24 cellular contexts compared by ENCODE assay signal in the genomic region with DNA sequence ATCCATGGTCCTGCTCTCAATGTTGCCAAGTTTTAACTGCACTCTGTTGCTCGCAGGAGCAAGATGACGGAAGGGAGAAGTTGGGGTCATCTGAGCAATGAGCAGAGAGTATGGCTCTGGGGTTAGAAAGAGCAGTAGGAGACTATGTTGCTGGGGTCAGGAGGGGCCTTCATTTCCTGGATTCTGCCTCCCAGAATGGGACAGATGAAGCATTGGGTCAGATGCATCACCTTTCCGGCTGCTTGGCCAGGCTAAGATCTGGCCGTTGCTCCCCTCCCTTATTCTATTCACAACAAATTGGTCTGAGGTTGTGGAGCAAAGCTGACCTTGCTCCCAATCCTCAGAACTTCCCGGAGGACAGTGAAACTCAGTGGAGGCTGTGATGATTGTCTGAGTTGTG. TPM values are rescaled to one million over a fixed set of nuclear protein-coding genes. Genes with fewer than 3 reads are reported as not detected.
"Had no signal": no experiment of that assay in that cellular context is flagged by ENCODE, and none has a peak within 500 bp of the region (broad histone marks: within the 10 kb centered on the region; RNA-seq: fewer than 3 reads in every experiment).

No MANE protein-coding gene starts in this region.

- H3K27ac Mint-ChIP-seq: activated CD4-positive, alpha-beta T cell treated with anti-CD3 and anti-CD28 coated beads, Interleukin-2, amount 10 ng/mL, durations not matched to agents 24 days and 14 days; activated CD8-positive, alpha-beta T cell treated with anti-CD3 and anti-CD28 coated beads, Interleukin-2, amount 10 ng/mL, durations not matched to agents 7 days and 5 days; activated naive CD4-positive, alpha-beta T cell treated with anti-CD3 and anti-CD28 coated beads, Interleukin-2, amount 50 U/mL, for 24 hours; activated T-helper 1 cell treated with anti-CD3 and anti-CD28 coated beads, Interleukin-12 subunit alpha, Interleukin-12 subunit beta, Interleukin-2, Interleukin-4 antibody, amounts not matched to agents 30 ng/mL and 10 ng/mL and 1 ng/mL, durations not matched to agents 14 hours and 24 hours and 36 hours; neural progenitor cell; stimulated activated naive CD8-positive, alpha-beta T cell treated with anti-CD3 and anti-CD28 coated beads, Interleukin-15, Interleukin-2, amounts not matched to agents 100 ng/mL and 50 ng/mL, for 24 hours had no signal

- H3K4me1 ChIP-seq: neural progenitor cell, prostate gland had no signal

- H3K4me3 ChIP-seq: esophagus squamous epithelium, gastrocnemius medialis, left ventricle myocardium inferior, neural progenitor cell, ovary, prostate gland, thyroid gland had no signal

- H2AFZ ChIP-seq: neural progenitor cell had no signal

- DNase-seq: activated CD4-positive, alpha-beta T cell treated with anti-CD3 and anti-CD28 coated beads, Interleukin-2, amount 10 ng/mL, durations not matched to agents 24 days and 14 days; activated CD8-positive, alpha-beta T cell treated with anti-CD3 and anti-CD28 coated beads, Interleukin-2, amount 10 ng/mL, durations not matched to agents 7 days and 5 days; activated gamma-delta T cell; anterior cingulate cortex; central memory CD4-positive, alpha-beta T cell; effector memory CD4-positive, alpha-beta T cell; esophagus squamous epithelium; gastrocnemius medialis; hippocampal formation; left ventricle myocardium inferior; naive thymus-derived CD8-positive, alpha-beta T cell; ovary; stimulated activated CD4-positive, alpha-beta T cell treated with anti-CD3 and anti-CD28 coated beads, Interleukin-12 subunit alpha, Interleukin-12 subunit beta, amount 100 ng/mL, for 4 hours; stimulated activated CD4-positive, alpha-beta T cell treated with anti-CD3 and anti-CD28 coated beads, Interleukin-4, amount 100 ng/mL, for 4 hours; T-helper 2 cell; thyroid gland had no signal

- H3K9me3 ChIP-seq: esophagus squamous epithelium, gastrocnemius medialis, left ventricle myocardium inferior, ovary, prostate gland, thyroid gland had no signal

- ATAC-seq: activated CD8-positive, alpha-beta T cell treated with anti-CD3 and anti-CD28 coated beads, Interleukin-2, amount 10 ng/mL, durations not matched to agents 7 days and 5 days; gastrocnemius medialis; naive thymus-derived CD8-positive, alpha-beta T cell had no signal

- H3K4me3 Mint-ChIP-seq: activated CD4-positive, alpha-beta T cell treated with anti-CD3 and anti-CD28 coated beads, Interleukin-2, amount 10 ng/mL, durations not matched to agents 24 days and 14 days; activated CD8-positive, alpha-beta T cell treated with anti-CD3 and anti-CD28 coated beads, Interleukin-2, amount 10 ng/mL, durations not matched to agents 7 days and 5 days; activated naive CD4-positive, alpha-beta T cell treated with anti-CD3 and anti-CD28 coated beads, Interleukin-2, amount 50 U/mL, for 24 hours; activated T-helper 1 cell treated with anti-CD3 and anti-CD28 coated beads, Interleukin-12 subunit alpha, Interleukin-12 subunit beta, Interleukin-2, Interleukin-4 antibody, amounts not matched to agents 30 ng/mL and 10 ng/mL and 1 ng/mL, durations not matched to agents 14 hours and 24 hours and 36 hours; memory B cell; naive thymus-derived CD8-positive, alpha-beta T cell; neural progenitor cell; stimulated activated naive CD8-positive, alpha-beta T cell treated with anti-CD3 and anti-CD28 coated beads, Interleukin-15, Interleukin-2, amounts not matched to agents 100 ng/mL and 50 ng/mL, for 24 hours had no signal

- H3K27ac ChIP-seq: gastrocnemius medialis, left ventricle myocardium inferior, neural progenitor cell, ovary, prostate gland had no signal

- H3K9ac ChIP-seq: neural progenitor cell had no signal

- H3K9me3 Mint-ChIP-seq: activated CD4-positive, alpha-beta T cell treated with anti-CD3 and anti-CD28 coated beads, Interleukin-2, amount 10 ng/mL, durations not matched to agents 24 days and 14 days; activated naive CD4-positive, alpha-beta T cell treated with anti-CD3 and anti-CD28 coated beads, Interleukin-2, amount 50 U/mL, for 24 hours; activated T-helper 1 cell treated with anti-CD3 and anti-CD28 coated beads, Interleukin-12 subunit alpha, Interleukin-12 subunit beta, Interleukin-2, Interleukin-4 antibody, amounts not matched to agents 30 ng/mL and 10 ng/mL and 1 ng/mL, durations not matched to agents 14 hours and 24 hours and 36 hours; memory B cell; naive thymus-derived CD8-positive, alpha-beta T cell; neural progenitor cell; stimulated activated naive CD8-positive, alpha-beta T cell treated with anti-CD3 and anti-CD28 coated beads, Interleukin-15, Interleukin-2, amounts not matched to agents 100 ng/mL and 50 ng/mL, for 24 hours had no signal

- H3K27me3 ChIP-seq: esophagus squamous epithelium, gastrocnemius medialis, neural progenitor cell, ovary, thyroid gland had no signal

- H3K4me2 ChIP-seq: neural progenitor cell had no signal

- H3K36me3 ChIP-seq: neural progenitor cell, ovary, prostate gland, thyroid gland had no signal

- H3K27me3 Mint-ChIP-seq: activated CD4-positive, alpha-beta T cell treated with anti-CD3 and anti-CD28 coated beads, Interleukin-2, amount 10 ng/mL, durations not matched to agents 24 days and 14 days; activated naive CD4-positive, alpha-beta T cell treated with anti-CD3 and anti-CD28 coated beads, Interleukin-2, amount 50 U/mL, for 24 hours; memory B cell; naive thymus-derived CD8-positive, alpha-beta T cell; stimulated activated naive CD8-positive, alpha-beta T cell treated with anti-CD3 and anti-CD28 coated beads, Interleukin-15, Interleukin-2, amounts not matched to agents 100 ng/mL and 50 ng/mL, for 24 hours had no signal

RNA-seq across cellular contexts. Expression of gene SLC13A4, which starts 43.3 kb away (rescaled TPM):
- total RNA-seq: activated CD4-positive, alpha-beta T cell treated with anti-CD3 and anti-CD28 coated beads, Interleukin-2, amount 10 ng/mL, durations not matched to agents 24 days and 14 days; activated CD8-positive, alpha-beta T cell treated with anti-CD3 and anti-CD28 coated beads, Interleukin-2, amount 10 ng/mL, durations not matched to agents 7 days and 5 days; activated T-helper 1 cell treated with anti-CD3 and anti-CD28 coated beads, Interleukin-12 subunit alpha, Interleukin-12 subunit beta, Interleukin-2, Interleukin-4 antibody, amounts not matched to agents 30 ng/mL and 10 ng/mL and 1 ng/mL, durations not matched to agents 14 hours and 24 hours and 36 hours; dermis microvascular lymphatic vessel endothelial cell; gastrocnemius medialis; naive thymus-derived CD8-positive, alpha-beta T cell; urinary bladder had no signal
